24 cellular contexts compared by ENCODE assay signal in the genomic region with DNA sequence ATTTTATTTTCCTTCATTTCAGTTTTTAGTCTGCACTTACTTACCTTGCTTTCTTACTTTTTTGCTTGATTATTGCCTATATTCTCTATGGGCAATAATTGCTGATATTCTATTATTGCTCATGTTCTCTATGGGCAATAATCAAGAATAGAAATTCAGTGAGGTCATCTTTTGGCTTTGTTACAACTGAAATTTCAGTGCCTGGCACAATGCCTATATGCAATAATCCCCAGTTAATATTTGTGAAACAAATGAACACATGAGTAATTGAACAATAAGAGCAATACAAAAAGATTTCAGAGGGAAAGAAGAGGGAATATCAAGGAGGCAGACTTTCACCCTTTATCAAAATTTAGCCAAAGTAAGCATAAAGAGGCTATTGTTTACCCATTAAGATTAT. TPM values are rescaled to one million over a fixed set of nuclear protein-coding genes. Genes with fewer than 3 reads are reported as not detected.
DNase-seq lines count a peak whose midpoint lies in the region; ATAC-seq, FAIRE-seq and TF ChIP-seq lines count a peak whose summit lies in the region.
"Had no signal": no experiment of that assay in that cellular context is flagged by ENCODE, and none has a peak within 500 bp of the region (broad histone marks: within the 10 kb centered on the region; RNA-seq: fewer than 3 reads in every experiment).

No MANE protein-coding gene starts in this region.

- no peaks in the 10 kb centered on the region for H3K79me2 ChIP-seq in mammary epithelial cell (ENCODE audit: insufficient read depth, low read length)

- H3K4ac ChIP-seq in IMR-90 (ENCODE audit: low read depth, low read length): no peak overlapping the region

- no peak overlapping the region for H4K91ac ChIP-seq in IMR-90 (ENCODE audit: insufficient read depth, low read depth, low read length)

- H3K4me1 ChIP-seq in IMR-90 (ENCODE audit: control insufficient read depth, insufficient read depth, low read length) (no peaks in the 10 kb centered on the region), mammary epithelial cell (ENCODE audit: insufficient read depth, low read length) (no peaks in the 10 kb centered on the region)
- H3K4me1 ChIP-seq: Peyer's patch, SJSA1 had no signal

- H3K36me3 ChIP-seq in IMR-90 (ENCODE audit: control insufficient read depth, insufficient read depth, low read length) (no peaks in the 10 kb centered on the region), mammary epithelial cell (ENCODE audit: insufficient read depth, low read length) (no peaks in the 10 kb centered on the region)
- H3K36me3 ChIP-seq: Peyer's patch, SJSA1 had no signal

- H2AFZ ChIP-seq in IMR-90 (replicated peaks; ENCODE audit: low read length, poor library complexity): no peak overlapping the region
- H2AFZ ChIP-seq in mammary epithelial cell (ENCODE audit: low read depth, low read length): no peak overlapping the region

- H3K27ac ChIP-seq in IMR-90 (ENCODE audit: insufficient read depth, low read length) (no peak overlapping the region), mammary epithelial cell (ENCODE audit: insufficient read depth, low read depth, low read length) (no peak overlapping the region)
- H3K27ac ChIP-seq: Peyer's patch, SJSA1 had no signal

- no peak overlapping the region for H2BK20ac ChIP-seq in IMR-90 (ENCODE audit: low read depth, low read length)

- no peaks in the 10 kb centered on the region for H3K79me1 ChIP-seq in IMR-90 (ENCODE audit: low read depth in 1 of 2, low read length in 2 of 2)

- dilution Hi-C loops in IMR-90 (cut with HindIII; ENCODE audit: low sequenced_read_pairs, unreplicated experiment): no loop called here
- dilution Hi-C loops in mammary epithelial cell (cut with HindIII; ENCODE audit: low sequenced_read_pairs): no loop called here

- H3K9me1 ChIP-seq in IMR-90 (ENCODE audit: insufficient read depth, low read length): no peaks in the 10 kb centered on the region

- CTCF ChIA-PET in IMR-90 (lab: Yijun Ruan, JAX) (no interaction called here), mammary epithelial cell (lab: Charles Lee; ENCODE audit: low non-redundant PET) (no interaction called here)

- in situ Hi-C loops in IMR-90 (cut with MboI; ENCODE audit: low sequenced_read_pairs) (no loop called here), mammary epithelial cell (cut with MboI; ENCODE audit: low sequenced_read_pairs in 2 of 2) (no loop called here)

- H3K4me3 ChIP-seq in IMR-90 (ENCODE audit: insufficient read depth, low read depth, low read length) (no peak overlapping the region), mammary epithelial cell (replicated peaks in 1 of 3; ENCODE audit: insufficient read depth in 1 of 3, low read depth in 2 of 3, low read length in 3 of 3) (no peak overlapping the region)
- H3K4me3 ChIP-seq: Peyer's patch, SJSA1 had no signal

- BruUV-seq in IMR-90 (replicated peaks; lab: Mats Ljungman, UMichigan) (no TSS peak), mammary epithelial cell (replicated peaks; lab: Mats Ljungman, UMichigan) (no TSS peak)

- no peak overlapping the region for H4K5ac ChIP-seq in IMR-90 (ENCODE audit: low read depth, low read length)

- TF ChIP-seq POLR2A in IMR-90 (IDR thresholded peaks at IDR 0.05; ENCODE audit: low read depth, low read length): no peak

- ATAC-seq in IMR-90 (ENCODE audit: low read depth): no peak
- ATAC-seq: activated CD4-positive, alpha-beta T cell treated with anti-CD3 and anti-CD28 coated beads for 36 hours; stimulated activated naive CD8-positive, alpha-beta T cell treated with anti-CD3 and anti-CD28 coated beads, Interleukin-15, Interleukin-2, amounts not matched to agents 100 U/mL and 50 U/mL, for 24 hours had no signal

- TF ChIP-seq CTCF in IMR-90 (conservative IDR thresholded peaks at IDR 0.05; ENCODE audit: low read depth, low read length): no peak
- TF ChIP-seq CTCF in mammary epithelial cell (conservative IDR thresholded peaks at IDR 0.05 in 1 of 2, IDR thresholded peaks at IDR 0.05 in 1 of 2; ENCODE audit: extremely low read depth in 1 of 2, insufficient read depth in 1 of 2, low read depth in 1 of 2, low read length in 2 of 2): no peak

- peak; percentile 9 for DNase-seq in IMR-90
- DNase-seq in NCI-H446 (lab: John Stamatoyannopoulos, UW): peak; percentile 19 to 58
- DNase-seq in mammary epithelial cell: peak; percentile 61
- DNase-seq in kidney glomerular epithelial cell (lab: John Stamatoyannopoulos, UW): peak; percentile 19
- DNase-seq in AG08396 (ENCODE audit: low spot score): no peak
- no peak for DNase-seq in GM19239 (ENCODE audit: insufficient read length, low spot score)
- DNase-seq in NCI-H774 (lab: John Stamatoyannopoulos, UW): no peak
- DNase-seq: activated CD4-positive, alpha-beta T cell treated with anti-CD3 and anti-CD28 coated beads for 36 hours; activated naive CD4-positive, alpha-beta T cell treated with Interleukin-2 at 50 U/mL for 16 hours; activated T-cell treated with anti-CD3 and anti-CD28 coated beads, Interleukin-2, amount 50 U/mL, for 48 hours; amygdala; CD8-positive, alpha-beta memory T cell; effector CD4-positive, alpha-beta T cell; NCI-H1436 treated with DMSO at 0.1 percent for 48 hours; NCI-H2227 treated with DMSO at 0.1 percent for 48 hours; nucleus accumbens; Peyer's patch; retina; stimulated activated CD4-positive, alpha-beta T cell treated with anti-CD3 and anti-CD28 coated beads, Interleukin-12 subunit alpha, Interleukin-12 subunit beta, amount 100 ng/mL, for 4 hours; stimulated activated CD4-positive, alpha-beta T cell treated with anti-CD3 and anti-CD28 coated beads, Interleukin-4, amount 100 ng/mL, for 4 hours; stimulated activated naive CD8-positive, alpha-beta T cell treated with anti-CD3 and anti-CD28 coated beads, Interleukin-15, Interleukin-2, amounts not matched to agents 100 U/mL and 50 U/mL, for 24 hours had no signal

- H4K8ac ChIP-seq in IMR-90 (ENCODE audit: low read depth in 2 of 2, low read length in 2 of 2): no peak overlapping the region

- no peak overlapping the region for H3K14ac ChIP-seq in IMR-90 (replicated peaks; ENCODE audit: low read depth, low read length)

- TF ChIP-seq RAD21 in IMR-90 (IDR thresholded peaks at IDR 0.05; ENCODE audit: low read length): no peak

- POLR2A ChIA-PET in IMR-90 (lab: Charles Lee; ENCODE audit: unreplicated experiment): no interaction called here

- no peak overlapping the region for H2BK5ac ChIP-seq in IMR-90 (ENCODE audit: low read depth, low read length, poor library complexity, severe bottlenecking)

- H2AK5ac ChIP-seq in IMR-90 (ENCODE audit: low read depth, low read length): no peak overlapping the region

- intact Hi-C loops in IMR-90 (cut with micrococcal nuclease) (no loop called here), mammary epithelial cell (cut with micrococcal nuclease) (no loop called here)

- H3K9ac ChIP-seq in IMR-90 (ENCODE audit: low read depth, low read length) (no peak overlapping the region), mammary epithelial cell (ENCODE audit: insufficient read depth, low read length) (no peak overlapping the region)

- no peak overlapping the region for H2AK9ac ChIP-seq in IMR-90 (replicated peaks; ENCODE audit: low read depth, low read length, poor library complexity)

- H3K4me2 ChIP-seq in IMR-90 (ENCODE audit: low read depth, low read length): no peak overlapping the region
- H3K4me2 ChIP-seq in mammary epithelial cell (ENCODE audit: insufficient read depth, low read depth, low read length): no peak overlapping the region

- H3K27me3 ChIP-seq in IMR-90 (ENCODE audit: control insufficient read depth, insufficient read depth, low read length) (no peaks in the 10 kb centered on the region), mammary epithelial cell (ENCODE audit: insufficient read depth, low read length) (no peaks in the 10 kb centered on the region)
- H3K27me3 ChIP-seq: Peyer's patch, SJSA1 had no signal

- no peak overlapping the region for H2BK120ac ChIP-seq in IMR-90 (ENCODE audit: low read depth, low read length)

- H3K56ac ChIP-seq in IMR-90 (ENCODE audit: extremely low read depth, insufficient read depth, low read length): no peak overlapping the region

- no peak overlapping the region for H3K23ac ChIP-seq in IMR-90 (ENCODE audit: low read depth, low read length)

- FAIRE-seq in GM19239 (lab: Jason Lieb, UNC): no peak
- FAIRE-seq: H54 had no signal

- H4K20me1 ChIP-seq in IMR-90 (ENCODE audit: insufficient read depth, low read length) (no peaks in the 10 kb centered on the region), mammary epithelial cell (ENCODE audit: insufficient read depth, low read length) (no peaks in the 10 kb centered on the region)

- no peak overlapping the region for H2BK15ac ChIP-seq in IMR-90 (ENCODE audit: low read depth, low read length)

- H3K9me3 ChIP-seq in IMR-90 (ENCODE audit: control insufficient read depth, insufficient read depth, low read length) (no peaks in the 10 kb centered on the region), mammary epithelial cell (replicated peaks; ENCODE audit: insufficient read depth, low read length) (no peaks in the 10 kb centered on the region)
- H3K9me3 ChIP-seq: Peyer's patch, SJSA1 had no signal

- H3K18ac ChIP-seq in IMR-90 (ENCODE audit: low read depth, low read length): no peak overlapping the region

TF ChIP-seq in IMR-90, 13 proteins besides CTCF, POLR2A, EP300 and RAD21 (continues in another document):
- TF ChIP-seq, protein P1, sequence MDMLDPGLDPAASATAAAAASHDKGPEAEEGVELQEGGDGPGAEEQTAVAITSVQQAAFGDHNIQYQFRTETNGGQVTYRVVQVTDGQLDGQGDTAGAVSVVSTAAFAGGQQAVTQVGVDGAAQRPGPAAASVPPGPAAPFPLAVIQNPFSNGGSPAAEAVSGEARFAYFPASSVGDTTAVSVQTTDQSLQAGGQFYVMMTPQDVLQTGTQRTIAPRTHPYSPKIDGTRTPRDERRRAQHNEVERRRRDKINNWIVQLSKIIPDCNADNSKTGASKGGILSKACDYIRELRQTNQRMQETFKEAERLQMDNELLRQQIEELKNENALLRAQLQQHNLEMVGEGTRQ (IDR thresholded peaks at IDR 0.05; ENCODE audit: low read depth, low read length): no peak
- TF ChIP-seq SMC3 (IDR thresholded peaks at IDR 0.05; ENCODE audit: low read depth, low read length): no peak
- TF ChIP-seq BHLHE40 (IDR thresholded peaks at IDR 0.05; ENCODE audit: low read depth, low read length): no peak
- TF ChIP-seq CEBPB (IDR thresholded peaks at IDR 0.05; ENCODE audit: low read depth, low read length): no peak
- TF ChIP-seq MXI1 (IDR thresholded peaks at IDR 0.05; ENCODE audit: borderline replicate concordance, low read depth, low read length): no peak
- TF ChIP-seq RFX5 (IDR thresholded peaks at IDR 0.05; ENCODE audit: low read depth, low read length): no peak
- TF ChIP-seq MAZ (IDR thresholded peaks at IDR 0.05; ENCODE audit: borderline replicate concordance, low read depth, low read length): no peak
- TF ChIP-seq MAFK (IDR thresholded peaks at IDR 0.05; ENCODE audit: low read depth, low read length): no peak

RNA-seq across cellular contexts. Expression of a gene that starts 48.6 kb away (rescaled TPM):
- 126 and 143 TPM in 2 replicates for total RNA-seq in IMR-90 (2012; rRNA removed)
- polyA plus RNA-seq in IMR-90 (2012; rRNA removed): 47.7 and 49.0 TPM in 2 replicates
- polyA plus RNA-seq in IMR-90 (2012; cell fraction: cytosol; rRNA removed): 24.2 and 47.1 TPM in 2 replicates
- 18.5 and 55.6 TPM in 2 replicates for polyA plus RNA-seq in IMR-90 (2012; cell fraction: nucleus; rRNA removed; ENCODE audit: low replicate concordance)
- 10 to 100 TPM; 35.8 to 39.8 TPM for total RNA-seq in mammary epithelial cell
- polyA plus RNA-seq in mammary epithelial cell: 11.3 TPM
- 19.7 TPM for polyA minus RNA-seq in mammary epithelial cell
- total RNA-seq: activated CD8-positive, alpha-beta memory T cell treated with anti-CD3 and anti-CD28 coated beads for 36 hours; CD8-positive, alpha-beta memory T cell had no signal

Comparison
In these comparisons a context has a peak if more than half of its experiments do, and no peak if none do; other contexts are left out.
1. DNase-seq: peak in IMR-90 (single experiment), NCI-H446 (2 of 2), mammary epithelial cell (single experiment) and kidney glomerular epithelial cell (single experiment); none in AG08396 (single experiment), GM19239 (single experiment) and NCI-H774 (single experiment).